ENCODE assay signal across 1 cellular context in the genomic region with DNA sequence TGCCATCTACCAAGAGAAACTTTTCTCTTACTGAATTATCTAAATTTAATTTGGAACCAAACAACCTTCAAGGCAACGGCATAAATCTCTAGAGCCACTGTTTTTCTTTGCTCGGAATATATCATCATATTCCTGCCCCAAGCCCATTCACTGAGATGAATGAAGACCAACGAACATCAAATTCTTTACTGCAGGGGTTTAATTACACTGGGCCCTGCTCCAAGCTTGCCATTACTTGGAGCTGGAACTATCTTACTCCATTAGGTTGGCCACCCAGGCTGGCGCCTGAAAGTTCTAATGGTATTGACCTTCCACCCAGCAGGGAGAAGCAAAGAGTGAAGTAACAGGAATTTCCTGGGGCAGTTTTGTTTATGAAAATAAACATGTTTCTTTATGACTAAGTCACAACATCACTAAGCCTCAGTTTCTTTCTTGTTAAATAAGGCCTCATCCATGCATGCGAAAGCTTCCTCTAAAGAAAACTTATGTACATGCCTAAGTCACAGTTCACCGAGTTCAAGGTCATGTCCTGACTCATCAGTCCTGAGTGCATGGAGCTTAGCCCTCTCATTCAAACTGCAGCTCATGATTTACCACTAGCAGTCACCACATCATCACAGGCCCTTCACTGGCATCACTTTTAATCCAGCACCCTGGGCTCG.
TF ChIP-seq lines count a peak whose summit lies in the region.

No MANE protein-coding gene starts in this region.

TF ChIP-seq in IMR-90, 13 proteins besides CTCF, POLR2A, EP300 and RAD21 (continued from another document):
- TF ChIP-seq MXI1 (IDR thresholded peaks at IDR 0.05; ENCODE audit: borderline replicate concordance, low read depth, low read length) (no peak), ELK1 (IDR thresholded peaks at IDR 0.05; ENCODE audit: borderline replicate concordance, low read depth, low read length) (no peak), RFX5 (IDR thresholded peaks at IDR 0.05; ENCODE audit: low read depth, low read length) (no peak), SMC3 (IDR thresholded peaks at IDR 0.05; ENCODE audit: low read depth, low read length) (no peak), FOS (IDR thresholded peaks at IDR 0.05; ENCODE audit: low read depth, low read length) (no peak)
TF ChIP-seq in IMR-90: peak in this region for 0.
